8 cellular contexts compared by ENCODE assay signal in the genomic region with DNA sequence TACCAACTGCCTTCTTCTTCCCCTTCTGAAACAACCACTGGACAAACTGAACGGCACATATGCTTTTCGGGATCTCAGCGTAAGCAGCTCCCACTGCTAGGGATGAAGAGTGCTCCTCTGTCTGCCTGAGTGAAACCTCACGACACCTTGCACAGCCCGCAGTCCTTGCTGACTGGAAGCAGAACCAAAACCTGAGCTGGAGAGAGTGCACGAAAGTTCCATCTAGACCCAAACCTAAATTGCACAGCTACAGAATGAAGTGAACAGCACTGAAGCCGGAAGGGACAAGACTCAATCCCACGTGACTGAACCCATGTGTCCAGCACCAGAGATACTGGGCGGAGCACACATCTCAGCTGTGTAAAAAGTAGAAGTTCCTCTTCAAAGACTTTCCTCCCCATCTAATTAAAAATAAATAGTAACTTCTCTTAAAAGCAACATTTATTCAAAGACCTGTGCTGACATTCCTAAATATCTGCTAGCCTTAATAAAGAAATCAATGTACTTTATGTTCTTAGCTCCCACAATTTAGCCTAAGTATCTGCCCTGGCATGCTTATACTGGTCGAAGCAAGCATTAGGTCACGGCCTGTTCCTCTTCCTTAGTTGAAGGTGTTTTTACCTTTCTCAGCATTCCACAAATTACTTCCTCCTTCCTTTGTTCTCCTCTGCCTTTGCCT.
DNase-seq lines count a peak whose midpoint lies in the region; ATAC-seq, FAIRE-seq and TF ChIP-seq lines count a peak whose summit lies in the region.
"Not testable (repeated sequence)": the region's sequence is repeated elsewhere in the genome, so short reads cannot be mapped to it uniquely, and the experiment has no call there.

No MANE protein-coding gene starts in this region.

- not testable (repeated sequence) for TF ChIP-seq RAD21 in IMR-90 (IDR thresholded peaks at IDR 0.05; ENCODE audit: low read length)

- not testable (repeated sequence) for H3K27me3 Mint-ChIP-seq in endothelial cell (ENCODE audit: unreplicated experiment); mesothelial cell of epicardium (ENCODE audit: low read depth)

- H3K79me1 ChIP-seq in IMR-90 (ENCODE audit: low read depth in 1 of 2, low read length in 2 of 2), result peaks cover 30 to 91% of the 10 kb centered on the region in 2 experiments

- peak; percentile 92 for FAIRE-seq in GM12891 (lab: Jason Lieb, UNC)

- H3K9me3 Mint-ChIP-seq in endothelial cell (ENCODE audit: unreplicated experiment); mesothelial cell of epicardium: not testable (repeated sequence)

- H2BK15ac ChIP-seq in IMR-90 (ENCODE audit: low read depth, low read length), result not testable (repeated sequence)

- not testable (repeated sequence) for H3K9me3 ChIP-seq in IMR-90 (ENCODE audit: control insufficient read depth, insufficient read depth, low read length); stomach

- dilution Hi-C loops in IMR-90 (cut with HindIII; ENCODE audit: low sequenced_read_pairs, unreplicated experiment), result not testable (repeated sequence)

- intact Hi-C loops in IMR-90 (cut with micrococcal nuclease); stomach (cut with DNase I; ENCODE audit: low total_unique reads): not testable (repeated sequence)

- H3K36me3 Mint-ChIP-seq in endothelial cell (ENCODE audit: low read depth, unreplicated experiment); mesothelial cell of epicardium: not testable (repeated sequence)

- not testable (repeated sequence) for H3K4ac ChIP-seq in IMR-90 (ENCODE audit: low read depth, low read length)

- ATAC-seq in HG02938 (IDR thresholded peaks at IDR 0.05; ENCODE audit: unreplicated experiment), result peak; percentile 40
- not testable (repeated sequence) for ATAC-seq in IMR-90 (ENCODE audit: low read depth)

- 0 out of 4 replicates have a peak overlapping the region, but pooled peaks of 1 of the 2 experiments have one; percentile 8 for H4K8ac ChIP-seq in IMR-90 (ENCODE audit: low read depth in 2 of 2, low read length in 2 of 2)

- H3K14ac ChIP-seq in IMR-90 (replicated peaks; ENCODE audit: low read depth, low read length), result not testable (repeated sequence)

- not testable (repeated sequence) for H3K9ac ChIP-seq in IMR-90 (ENCODE audit: low read depth, low read length)

- not testable (repeated sequence) for H3K4me3 ChIP-seq in IMR-90 (ENCODE audit: insufficient read depth, low read depth, low read length); stomach

- not testable (repeated sequence) for H2BK20ac ChIP-seq in IMR-90 (ENCODE audit: low read depth, low read length)

- not testable (repeated sequence) for TF ChIP-seq CTCF in GM20000 (IDR thresholded peaks at IDR 0.05; ENCODE audit: extremely low read depth, missing control alignments); IMR-90 (conservative IDR thresholded peaks at IDR 0.05; ENCODE audit: low read depth, low read length); endothelial cell (IDR thresholded peaks at IDR 0.05; ENCODE audit: unreplicated experiment); mesothelial cell of epicardium (IDR thresholded peaks at IDR 0.05; ENCODE audit: unreplicated experiment); stomach (IDR thresholded peaks at IDR 0.05)

- not testable (repeated sequence) for H2AK9ac ChIP-seq in IMR-90 (replicated peaks; ENCODE audit: low read depth, low read length, poor library complexity)

- 100% methylated on average over 2 of the region's 11 CpGs; no CpG with 5 or more reads in 1 of the 2 experiments for WGBS in IMR-90 (ENCODE audit: extremely low coverage in 2 of 2, insufficient read length in 1 of 2), 2 experiments
- WGBS in stomach, 5 donors, result 49 to 62% (median 53%) methylated on average over 9 to 11 of the region's 11 CpGs

- not testable (repeated sequence) for H3K4me3 Mint-ChIP-seq in endothelial cell (ENCODE audit: unreplicated experiment); mesothelial cell of epicardium

- not testable (repeated sequence) for H2BK5ac ChIP-seq in IMR-90 (ENCODE audit: low read depth, low read length, poor library complexity, severe bottlenecking)

- in situ Hi-C loops in IMR-90 (cut with MboI; ENCODE audit: low sequenced_read_pairs), result not testable (repeated sequence)

- not testable (repeated sequence) for BruUV-seq in IMR-90 (replicated peaks; lab: Mats Ljungman, UMichigan)

- TF ChIP-seq EP300 in stomach (IDR thresholded peaks at IDR 0.05), result not testable (repeated sequence)

- not testable (repeated sequence) for H2BK120ac ChIP-seq in IMR-90 (ENCODE audit: low read depth, low read length)

- H3K36me3 ChIP-seq in IMR-90 (ENCODE audit: control insufficient read depth, insufficient read depth, low read length); stomach: not testable (repeated sequence)

- not testable (repeated sequence) for DNase-seq in GM12891 (ENCODE audit: insufficient read length, low spot score); IMR-90; endothelial cell (ENCODE audit: low spot score); mesothelial cell of epicardium (ENCODE audit: low spot score in 2 of 2, unreplicated experiment in 2 of 2); stomach
- peak; percentile 83 for DNase-seq in GM20000 (ENCODE audit: low spot score)
- peak; percentile 39 to 57 for DNase-seq in activated CD4-positive, alpha-beta T cell treated with anti-CD3 and anti-CD28 coated beads, Interleukin-2, amount 50 U/mL, for 48 hours

- H3K4me2 ChIP-seq in IMR-90 (ENCODE audit: low read depth, low read length), result not testable (repeated sequence)

- H3K4me1 Mint-ChIP-seq in endothelial cell (ENCODE audit: unreplicated experiment), result peaks cover 54% of the 10 kb centered on the region
- H3K4me1 Mint-ChIP-seq in mesothelial cell of epicardium, result peaks cover 61% of the 10 kb centered on the region

- H4K91ac ChIP-seq in IMR-90 (ENCODE audit: insufficient read depth, low read depth, low read length), result not testable (repeated sequence)

- H3K27me3 ChIP-seq in IMR-90 (ENCODE audit: control insufficient read depth, insufficient read depth, low read length); stomach: not testable (repeated sequence)

- not testable (repeated sequence) for H3K23ac ChIP-seq in IMR-90 (ENCODE audit: low read depth, low read length)

- H2AFZ ChIP-seq in IMR-90 (replicated peaks; ENCODE audit: low read length, poor library complexity), result not testable (repeated sequence)

- peaks cover 73% of the 10 kb centered on the region for H3K9me1 ChIP-seq in IMR-90 (ENCODE audit: insufficient read depth, low read length)

- not testable (repeated sequence) for H4K5ac ChIP-seq in IMR-90 (ENCODE audit: low read depth, low read length)

- H2AK5ac ChIP-seq in IMR-90 (ENCODE audit: low read depth, low read length), result not testable (repeated sequence)

- H3K27ac ChIP-seq in IMR-90 (ENCODE audit: insufficient read depth, low read length), result not testable (repeated sequence)
- H3K27ac ChIP-seq in stomach, result peak overlapping the region in 4 of 5 donors; percentile 20 to 71 (median 54)

- H3K27ac Mint-ChIP-seq in endothelial cell (ENCODE audit: unreplicated experiment), result peak overlapping the region; percentile 74
- peak overlapping the region; percentile 85 for H3K27ac Mint-ChIP-seq in mesothelial cell of epicardium

- CTCF ChIA-PET in IMR-90 (lab: Yijun Ruan, JAX), result not testable (repeated sequence)

- not testable (repeated sequence) for H3K56ac ChIP-seq in IMR-90 (ENCODE audit: extremely low read depth, insufficient read depth, low read length)

- peak; percentile 70 for TF ChIP-seq POLR2A in GM12891 (IDR thresholded peaks at IDR 0.05; ENCODE audit: low read depth, low read length)
- not testable (repeated sequence) for TF ChIP-seq POLR2A in IMR-90 (IDR thresholded peaks at IDR 0.05; ENCODE audit: low read depth, low read length); stomach (IDR thresholded peaks at IDR 0.05)

- POLR2A ChIA-PET in IMR-90 (lab: Charles Lee; ENCODE audit: unreplicated experiment), result not testable (repeated sequence)

- H4K20me1 ChIP-seq in IMR-90 (ENCODE audit: insufficient read depth, low read length), result peaks cover 98% of the 10 kb centered on the region

- not testable (repeated sequence) for H3K18ac ChIP-seq in IMR-90 (ENCODE audit: low read depth, low read length)

- H3K4me1 ChIP-seq in IMR-90 (ENCODE audit: control insufficient read depth, insufficient read depth, low read length) (peaks cover 40% of the 10 kb centered on the region), stomach (peaks cover 64 to 99% (median 90%) of the 10 kb centered on the region in 4 donors)

TF ChIP-seq in GM12891, 5 proteins besides CTCF, POLR2A, EP300 and RAD21:
- TF ChIP-seq TAF1 (IDR thresholded peaks at IDR 0.05; ENCODE audit: low read depth, low read length) (peak; percentile 46; the same call in 1 of the 2 replicates), POLR2AphosphoS5 (IDR thresholded peaks at IDR 0.05; ENCODE audit: low read depth, low read length) (peak; percentile 48; the same call in 1 of the 2 replicates)

TF ChIP-seq in IMR-90, 13 proteins besides CTCF, POLR2A, EP300 and RAD21:
- TF ChIP-seq, protein P1, sequence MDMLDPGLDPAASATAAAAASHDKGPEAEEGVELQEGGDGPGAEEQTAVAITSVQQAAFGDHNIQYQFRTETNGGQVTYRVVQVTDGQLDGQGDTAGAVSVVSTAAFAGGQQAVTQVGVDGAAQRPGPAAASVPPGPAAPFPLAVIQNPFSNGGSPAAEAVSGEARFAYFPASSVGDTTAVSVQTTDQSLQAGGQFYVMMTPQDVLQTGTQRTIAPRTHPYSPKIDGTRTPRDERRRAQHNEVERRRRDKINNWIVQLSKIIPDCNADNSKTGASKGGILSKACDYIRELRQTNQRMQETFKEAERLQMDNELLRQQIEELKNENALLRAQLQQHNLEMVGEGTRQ (IDR thresholded peaks at IDR 0.05; ENCODE audit: low read depth, low read length), result peak; percentile 48; the same call in 1 of the 2 replicates
TF ChIP-seq in IMR-90: peak in this region for 1; not testable (repeated sequence) for 12.
